ENCODE assay signal across 8 cellular contexts in genomic region chr3:184777566-184778356, GRCh38. TPM values are rescaled to one million over a fixed set of nuclear protein-coding genes. Genes with fewer than 3 reads are reported as not detected.
A peak's percentile ranks its signal among the peaks of the same experiment; 100 is the strongest.
DNase-seq lines count a peak whose midpoint lies in the region; ATAC-seq and TF ChIP-seq lines count a peak whose summit lies in the region.

No MANE protein-coding gene starts in this region.

- H3K4me2 ChIP-seq in Karpas-422 (ENCODE audit: low read depth, low read length, poor library complexity, severe bottlenecking) (no peak overlapping the region), PC-3 (ENCODE audit: low read length) (no peak overlapping the region)

- peak overlapping the region; percentile 16; the same call in 1 of the 2 replicates for H3K9ac ChIP-seq in Karpas-422 (ENCODE audit: low read length)
- H3K9ac ChIP-seq in PC-3 (ENCODE audit: low read length): no peak overlapping the region

- BruUV-seq in PC-3 (replicated peaks; lab: Mats Ljungman, UMichigan): no TSS peak

- H3K4me1 Mint-ChIP-seq in naive thymus-derived CD4-positive, alpha-beta T cell: peaks cover 0 to 3% (median 0%) of the 10 kb centered on the region in 7 donors

- H4K20me1 ChIP-seq in Karpas-422 (ENCODE audit: insufficient read depth, low read depth, low read length): no peaks in the 10 kb centered on the region
- no peaks in the 10 kb centered on the region for H4K20me1 ChIP-seq in PC-3 (ENCODE audit: low read length)

- H3K27ac ChIP-seq in Karpas-422 (ENCODE audit: low read length) (no peak overlapping the region), PC-3 (ENCODE audit: low read length) (no peak overlapping the region)
- no peak overlapping the region for H3K27ac ChIP-seq in naive thymus-derived CD4-positive, alpha-beta T cell (ENCODE audit: low read depth, low read length)

- ATAC-seq in GM19397 (IDR thresholded peaks at IDR 0.05; ENCODE audit: unreplicated experiment): peak; percentile 74
- peak; percentile 96 for ATAC-seq in PC-3
- peak; percentile 88 for ATAC-seq in esophagus mucosa
- peak; percentile 96 for ATAC-seq in naive thymus-derived CD4-positive, alpha-beta T cell

- no peaks in the 10 kb centered on the region for H3K9me3 ChIP-seq in Karpas-422 (ENCODE audit: low read length)
- no peaks in the 10 kb centered on the region for H3K9me3 ChIP-seq in PC-3 (ENCODE audit: low read length)
- H3K9me3 ChIP-seq in naive thymus-derived CD4-positive, alpha-beta T cell (ENCODE audit: control insufficient read depth in 2 of 3, low read length in 3 of 3): no peaks in the 10 kb centered on the region

- POLR2A ChIA-PET in PC-3 (lab: Charles Lee; ENCODE audit: unreplicated experiment): interaction anchor here (1.0 kb wide), 1 partner anchor 217 kb away, joined by 5 read pairs; the partner anchor contains the start of gene EPHB3
- POLR2A ChIA-PET in naive thymus-derived CD4-positive, alpha-beta T cell (lab: Charles Lee): no interaction called here

- no peak overlapping the region for H3K4me3 Mint-ChIP-seq in naive thymus-derived CD4-positive, alpha-beta T cell

- H3K27me3 Mint-ChIP-seq in naive thymus-derived CD4-positive, alpha-beta T cell: peaks cover 6 to 28% (median 19%) of the 10 kb centered on the region in 5 donors

- no peaks in the 10 kb centered on the region for H3K27me3 ChIP-seq in Karpas-422 (ENCODE audit: low read length)
- H3K27me3 ChIP-seq in PC-3 (ENCODE audit: low read length): no peaks in the 10 kb centered on the region
- peaks cover 0 to 4% of the 10 kb centered on the region in 2 donors for H3K27me3 ChIP-seq in naive thymus-derived CD4-positive, alpha-beta T cell (ENCODE audit: control insufficient read depth in 2 of 2, insufficient read depth in 2 of 2, low read length in 2 of 2)

- no peak overlapping the region for H3K4me3 ChIP-seq in Karpas-422 (ENCODE audit: low read length)
- no peak overlapping the region for H3K4me3 ChIP-seq in PC-3 (ENCODE audit: low read length)
- H3K4me3 ChIP-seq in naive thymus-derived CD4-positive, alpha-beta T cell (ENCODE audit: low read length): no peak overlapping the region

- H3K4me1 ChIP-seq in Karpas-422 (ENCODE audit: low read length) (peaks cover 42% of the 10 kb centered on the region), PC-3 (ENCODE audit: insufficient read depth, low read length) (no peaks in the 10 kb centered on the region)
- no peaks in the 10 kb centered on the region for H3K4me1 ChIP-seq in naive thymus-derived CD4-positive, alpha-beta T cell (ENCODE audit: control insufficient read depth in 2 of 2, insufficient read depth in 2 of 2, low read length in 2 of 2)

- H2AFZ ChIP-seq in Karpas-422 (ENCODE audit: low read length) (no peak overlapping the region), PC-3 (ENCODE audit: low read length) (no peak overlapping the region)

- intact Hi-C loops in PC-3 (cut with micrococcal nuclease): loop anchor here (1.0 to 2.0 kb wide), 2 partner anchors 25 to 216 kb away; partner anchors contain the start of gene EPHB3
- intact Hi-C loops in naive thymus-derived CD4-positive, alpha-beta T cell (cut with micrococcal nuclease): loop anchor here (1.0 to 5.0 kb wide), 12 partner anchors 25 to 882 kb away; partner anchors contain the start of genes EPHB3 (in 2 of the 2), MAGEF1 (in 1 of the 2) and VPS8 (in 1 of the 2)

- DNase-seq in Ammon's horn (ENCODE audit: low spot score) (peak; percentile 97), Karpas-422 (peak; percentile 98), PC-3 (peak; percentile 94), activated T-cell treated with anti-CD3 and anti-CD28 coated beads for 24 hours (ENCODE audit: low read depth) (peak; percentile 76)
- DNase-seq in naive thymus-derived CD4-positive, alpha-beta T cell: peak; percentile 35 to 84 (median 78)
- peak; percentile 62 to 76 for DNase-seq in stimulated activated CD8-positive, alpha-beta memory T cell treated with anti-CD3 and anti-CD28 coated beads, Interleukin-7, amount 100 ng/mL, for 4 hours (ENCODE audit: low read depth in 2 of 2)

- H3K36me3 ChIP-seq in Karpas-422 (ENCODE audit: insufficient read depth, low read length) (no peaks in the 10 kb centered on the region), PC-3 (ENCODE audit: low read depth, low read length) (no peaks in the 10 kb centered on the region)
- no peaks in the 10 kb centered on the region for H3K36me3 ChIP-seq in naive thymus-derived CD4-positive, alpha-beta T cell (ENCODE audit: control insufficient read depth in 2 of 3, insufficient read depth in 3 of 3, low read length in 3 of 3)

- no peaks in the 10 kb centered on the region for H3F3A ChIP-seq in PC-3 (ENCODE audit: low read length, unreplicated experiment)

- H3K36me3 Mint-ChIP-seq in naive thymus-derived CD4-positive, alpha-beta T cell: no peaks in the 10 kb centered on the region

- H3K9me3 Mint-ChIP-seq in naive thymus-derived CD4-positive, alpha-beta T cell: no peaks in the 10 kb centered on the region

- CTCF ChIA-PET in PC-3 (lab: Charles Lee): interaction anchor here (0.5 to 0.7 kb wide), 4 partner anchors 31 to 416 kb away, joined by 3 to 21 read pairs (median 5); no protein-coding TSS in a partner anchor
- CTCF ChIA-PET in naive thymus-derived CD4-positive, alpha-beta T cell (lab: Charles Lee): interaction anchor here (0.5 to 2.8 kb wide), 14 partner anchors 9 to 1196 kb away, joined by 3 to 11 read pairs (median 4); no protein-coding TSS in a partner anchor

- H3K9me2 ChIP-seq in Karpas-422 (replicated peaks; ENCODE audit: insufficient read depth, low read length) (no peaks in the 10 kb centered on the region), PC-3 (replicated peaks; ENCODE audit: low read length) (no peaks in the 10 kb centered on the region)

- TF ChIP-seq CTCF in PC-3 (conservative IDR thresholded peaks at IDR 0.05; ENCODE audit: low read depth, low read length): peak; percentile 93

- H3K79me2 ChIP-seq in Karpas-422 (ENCODE audit: low read length) (no peaks in the 10 kb centered on the region), PC-3 (ENCODE audit: low read length) (no peaks in the 10 kb centered on the region)

- H3K27ac Mint-ChIP-seq in naive thymus-derived CD4-positive, alpha-beta T cell: no peak overlapping the region

RNA-seq across cellular contexts. Expression of gene VPS8, which starts 34.2 kb away (rescaled TPM):
- 77.5 and 168 TPM in 2 replicates for total RNA-seq in Karpas-422 (2014; rRNA removed; shearing (Covaris generic); ENCODE audit: low replicate concordance)
- 36.2 and 38.0 TPM in 2 replicates for total RNA-seq in PC-3 (2014; rRNA removed)
- 30.4 TPM for total RNA-seq in esophagus mucosa
- 100 to 1,000 TPM in 3 of 5 experiments, 10 to 100 TPM in 2; 77.9 to 119 (median 106) TPM for total RNA-seq in naive thymus-derived CD4-positive, alpha-beta T cell
- 10 to 100 TPM; 31.8 to 44.3 TPM for polyA plus RNA-seq in naive thymus-derived CD4-positive, alpha-beta T cell
